Comparison of ENCODE assay signal across 19 cellular contexts in the genomic region with DNA sequence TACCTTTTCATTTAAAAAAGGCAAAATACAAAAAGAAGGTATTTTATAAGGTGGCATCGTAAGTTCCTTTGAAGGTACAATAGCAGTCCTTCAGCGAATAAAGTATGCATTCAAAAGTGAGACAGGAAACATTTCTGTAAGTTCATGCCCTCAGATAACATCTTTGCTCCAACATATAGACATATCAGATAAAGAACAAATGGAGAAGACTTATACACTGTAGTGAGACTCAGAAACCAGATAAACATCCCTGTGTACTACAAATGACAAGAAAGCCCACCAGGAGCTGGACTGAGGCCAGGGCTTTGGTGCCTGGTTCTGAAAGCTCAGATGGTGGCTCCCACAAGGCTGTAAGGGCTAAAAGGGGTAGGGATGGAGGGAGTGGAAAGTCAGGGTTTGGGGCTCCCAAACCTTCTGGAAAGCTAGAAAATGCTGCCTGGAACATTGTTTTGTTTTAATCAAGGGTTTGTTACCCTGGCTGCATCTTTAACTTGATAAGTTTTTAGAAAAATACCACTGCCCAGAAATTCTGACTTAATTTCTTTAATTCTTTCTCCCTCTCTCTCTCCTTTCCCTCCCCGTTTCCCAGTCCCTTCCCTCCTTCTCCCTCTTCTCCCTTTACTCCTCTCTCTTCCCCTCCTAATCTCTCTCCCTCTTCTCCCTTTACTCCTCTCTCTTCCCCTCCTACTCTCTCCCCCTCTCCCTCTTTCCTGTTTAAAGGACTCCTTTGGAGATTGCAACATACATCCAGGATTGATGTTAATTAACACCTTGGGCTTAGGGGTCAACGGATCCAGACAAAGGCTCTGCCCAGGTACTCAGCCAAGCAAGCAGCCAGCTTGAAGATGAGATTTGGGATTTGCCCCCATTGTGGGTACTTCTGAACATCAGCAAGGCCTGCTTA.
A peak's percentile ranks its signal among the peaks of the same experiment; 100 is the strongest.
DNase-seq lines count a peak whose midpoint lies in the region; ATAC-seq, FAIRE-seq and TF ChIP-seq lines count a peak whose summit lies in the region.
"Had no signal": no experiment of that assay in that cellular context is flagged by ENCODE, and none has a peak within 500 bp of the region (broad histone marks: within the 10 kb centered on the region; RNA-seq: fewer than 3 reads in every experiment).

No MANE protein-coding gene starts in this region.

- DNase-seq in NCI-H748 (lab: John Stamatoyannopoulos, UW; ENCODE audit: unreplicated experiment) (peak; percentile 2), NCI-H748 treated with DMSO at 0.1 percent for 48 hours (lab: John Stamatoyannopoulos, UW) (no peak), NCI-H69 (lab: John Stamatoyannopoulos, UW) (peak; percentile 97), mesothelial cell of epicardium (ENCODE audit: low spot score in 2 of 2, unreplicated experiment in 2 of 2) (no peak), pancreas (no peak), NCI-H187 treated with DMSO at 0.1 percent for 48 hours (lab: John Stamatoyannopoulos, UW) (no peak)
- no peak for DNase-seq in CD4-positive, alpha-beta T cell
- no peak for DNase-seq in effector memory CD4-positive, alpha-beta T cell
- DNase-seq: GM23248; KG1; MG63; NCI-H1105; NCI-H187; NCI-H2171; NCI-H510A; NK-92 treated with Interleukin-12 subunit alpha and Interleukin-12 subunit beta, amount 100 ng/mL, for 24 hours had no signal

- WGBS in pancreas, 2 donors, result 63 to 69% methylated on average over 4 of the region's 4 CpGs

- ATAC-seq in CD4-positive, alpha-beta T cell (ENCODE audit: poor library complexity), result no peak
- no peak for ATAC-seq in pancreas

- POLR2A ChIA-PET in CD4-positive, alpha-beta T cell (lab: Charles Lee), result no interaction called here

- FAIRE-seq in pancreas (lab: Jason Lieb, UNC), result no peak

- H3K9me3 Mint-ChIP-seq in CD4-positive, alpha-beta T cell, result no peaks in the 10 kb centered on the region
- no peaks in the 10 kb centered on the region for H3K9me3 Mint-ChIP-seq in mesothelial cell of epicardium

- H3K9me3 ChIP-seq in CD4-positive, alpha-beta T cell (ENCODE audit: control insufficient read depth, low read length), result no peaks in the 10 kb centered on the region
- no peaks in the 10 kb centered on the region for H3K9me3 ChIP-seq in pancreas
- no peaks in the 10 kb centered on the region for H3K9me3 ChIP-seq in effector memory CD4-positive, alpha-beta T cell (ENCODE audit: control insufficient read depth, low read length)

- H3K27ac Mint-ChIP-seq in CD4-positive, alpha-beta T cell, result no peak overlapping the region
- peak overlapping the region; percentile 32 for H3K27ac Mint-ChIP-seq in mesothelial cell of epicardium

- peaks cover 8% of the 10 kb centered on the region for H3K4me1 Mint-ChIP-seq in CD4-positive, alpha-beta T cell (ENCODE audit: low read depth)
- H3K4me1 Mint-ChIP-seq in mesothelial cell of epicardium, result peaks cover 29% of the 10 kb centered on the region

- no peaks in the 10 kb centered on the region for H3K36me3 ChIP-seq in pancreas
- no peaks in the 10 kb centered on the region for H3K36me3 ChIP-seq in effector memory CD4-positive, alpha-beta T cell (ENCODE audit: control insufficient read depth, insufficient read depth, low read length)
- H3K36me3 ChIP-seq: MG63, SJCRH30 had no signal

- no peak overlapping the region for H3K4me3 ChIP-seq in pancreas
- H3K4me3 ChIP-seq in effector memory CD4-positive, alpha-beta T cell (ENCODE audit: insufficient read depth, low read depth, low read length, poor library complexity, severe bottlenecking), result no peak overlapping the region
- H3K4me3 ChIP-seq: GM23248, MG63, SJCRH30 had no signal

- H3K4me1 ChIP-seq in pancreas, result no peaks in the 10 kb centered on the region
- no peaks in the 10 kb centered on the region for H3K4me1 ChIP-seq in effector memory CD4-positive, alpha-beta T cell (ENCODE audit: control insufficient read depth, insufficient read depth, low read length, poor library complexity, severe bottlenecking)
- H3K4me1 ChIP-seq: SJCRH30 had no signal

- H3K27me3 ChIP-seq in CD4-positive, alpha-beta T cell (ENCODE audit: control insufficient read depth, insufficient read depth, low read length), result no peaks in the 10 kb centered on the region
- H3K27me3 ChIP-seq in pancreas, result no peaks in the 10 kb centered on the region
- no peaks in the 10 kb centered on the region for H3K27me3 ChIP-seq in effector memory CD4-positive, alpha-beta T cell (replicated peaks; ENCODE audit: control insufficient read depth, insufficient read depth, low read length, poor library complexity, severe bottlenecking)
- H3K27me3 ChIP-seq: MG63, SJCRH30 had no signal

- TF ChIP-seq CTCF in CD4-positive, alpha-beta T cell (IDR thresholded peaks at IDR 0.05), result no peak
- TF ChIP-seq CTCF in mesothelial cell of epicardium (IDR thresholded peaks at IDR 0.05; ENCODE audit: unreplicated experiment) (no peak), pancreas (IDR thresholded peaks at IDR 0.05) (no peak)

- no peak overlapping the region for H3K27ac ChIP-seq in CD4-positive, alpha-beta T cell (ENCODE audit: low read depth, low read length)
- H3K27ac ChIP-seq in pancreas, result no peak overlapping the region
- H3K27ac ChIP-seq in effector memory CD4-positive, alpha-beta T cell (ENCODE audit: insufficient read depth, low read length, poor library complexity, severe bottlenecking), result no peak overlapping the region
- H3K27ac ChIP-seq: C4-2B, GM23248, RWPE1, SJCRH30 had no signal

- CTCF ChIA-PET in CD4-positive, alpha-beta T cell (lab: Charles Lee), result no interaction called here

- peak overlapping the region; percentile 8 for H3K4me3 Mint-ChIP-seq in CD4-positive, alpha-beta T cell
- no peak overlapping the region for H3K4me3 Mint-ChIP-seq in mesothelial cell of epicardium

- no peaks in the 10 kb centered on the region for H3K36me3 Mint-ChIP-seq in CD4-positive, alpha-beta T cell (ENCODE audit: low read depth)
- H3K36me3 Mint-ChIP-seq in mesothelial cell of epicardium, result peaks cover 1% of the 10 kb centered on the region

- intact Hi-C loops in CD4-positive, alpha-beta T cell (cut with DNase I, micrococcal nuclease), result no loop called here
- intact Hi-C loops in pancreas (cut with DNase I), result loop anchor here in 1 of 3 donors (10.0 kb wide), 1 partner anchor 490 kb away; no protein-coding TSS in a partner anchor

- no peaks in the 10 kb centered on the region for H3K27me3 Mint-ChIP-seq in CD4-positive, alpha-beta T cell
- H3K27me3 Mint-ChIP-seq in mesothelial cell of epicardium (ENCODE audit: low read depth), result no peaks in the 10 kb centered on the region

Comparison
In these comparisons a context has a peak if more than half of its experiments do, and no peak if none do; other contexts are left out.
1. DNase-seq: peak in NCI-H748 (single experiment) and NCI-H69 (single experiment); none in NCI-H748 treated with DMSO at 0.1 percent for 48 hours (single experiment), CD4-positive, alpha-beta T cell (0 of 10), mesothelial cell of epicardium (0 of 2), pancreas (0 of 6), NCI-H187 treated with DMSO at 0.1 percent for 48 hours (single experiment) and effector memory CD4-positive, alpha-beta T cell (0 of 3).